In genomic region chr6:163405412-163406309, GRCh38 we compare ENCODE assay signal across 8 cellular contexts. TPM values are rescaled to one million over a fixed set of nuclear protein-coding genes. Genes with fewer than 3 reads are reported as not detected.
DNase-seq lines count a peak whose midpoint lies in the region; ATAC-seq and TF ChIP-seq lines count a peak whose summit lies in the region.

No MANE protein-coding gene starts in this region.

- H3K27ac ChIP-seq in BLaER1 (peak overlapping the region; percentile 76), ovary (peak overlapping the region; percentile 69 to 80)

- no peaks in the 10 kb centered on the region for H3K9me3 Mint-ChIP-seq in activated CD4-positive, alpha-beta memory T cell treated with anti-CD3 and anti-CD28 coated beads for 36 hours

- TF ChIP-seq EP300 in ovary (IDR thresholded peaks at IDR 0.05), result no peak

- H3K36me3 Mint-ChIP-seq in activated CD4-positive, alpha-beta memory T cell treated with anti-CD3 and anti-CD28 coated beads for 36 hours, result no peaks in the 10 kb centered on the region

- H3K27ac Mint-ChIP-seq in activated CD4-positive, alpha-beta memory T cell treated with anti-CD3 and anti-CD28 coated beads for 36 hours, result peak overlapping the region; percentile 62

- peak overlapping the region; percentile 81 for H3K9ac ChIP-seq in BLaER1

- peak; percentile 32 for DNase-seq in activated CD4-positive, alpha-beta memory T cell treated with anti-CD3 and anti-CD28 coated beads for 36 hours
- DNase-seq in fibroblast of pulmonary artery (ENCODE audit: low read depth), result no peak
- peak; percentile 34 to 58 (median 45) for DNase-seq in ovary
- DNase-seq in HuH-7.5 (ENCODE audit: low spot score), result no peak
- no peak for DNase-seq in OCI-M2 (lab: John Stamatoyannopoulos, UW; ENCODE audit: unreplicated experiment)

- H3K4me2 ChIP-seq in BLaER1, result peak overlapping the region; percentile 86

- H3K27me3 ChIP-seq in BLaER1 (no peaks in the 10 kb centered on the region), ovary (no peaks in the 10 kb centered on the region)

- no peaks in the 10 kb centered on the region for H3K27me3 Mint-ChIP-seq in activated CD4-positive, alpha-beta memory T cell treated with anti-CD3 and anti-CD28 coated beads for 36 hours

- H3K4me1 Mint-ChIP-seq in activated CD4-positive, alpha-beta memory T cell treated with anti-CD3 and anti-CD28 coated beads for 36 hours (ENCODE audit: low read depth), result peaks cover 10% of the 10 kb centered on the region

- H3K4me1 ChIP-seq in BLaER1, result peaks cover 33% of the 10 kb centered on the region
- H3K4me1 ChIP-seq in ovary (ENCODE audit: insufficient read depth), result peaks cover 6% of the 10 kb centered on the region

- CTCF ChIA-PET in activated CD4-positive, alpha-beta memory T cell treated with anti-CD3 and anti-CD28 coated beads for 36 hours (lab: Charles Lee), result interaction anchor here (0.9 to 1.1 kb wide), 2 partner anchors 10 to 11 kb away, joined by 3 read pairs; no protein-coding TSS in a partner anchor

- H3K9me3 ChIP-seq in BLaER1 (peaks cover 7% of the 10 kb centered on the region), ovary (no peaks in the 10 kb centered on the region)

- H3K36me3 ChIP-seq in BLaER1 (no peaks in the 10 kb centered on the region), ovary (no peaks in the 10 kb centered on the region)

- POLR2A ChIA-PET in activated CD4-positive, alpha-beta memory T cell treated with anti-CD3 and anti-CD28 coated beads for 36 hours (lab: Charles Lee), result no interaction called here

- 32 to 40% (median 38%) methylated on average over 18 of the region's 18 CpGs for WGBS in ovary, 3 donors

- intact Hi-C loops in activated CD4-positive, alpha-beta memory T cell treated with anti-CD3 and anti-CD28 coated beads for 36 hours (cut with micrococcal nuclease), result no loop called here
- intact Hi-C loops in ovary (cut with DNase I), result no loop called here

- no peak for TF ChIP-seq CTCF in fibroblast of pulmonary artery (IDR thresholded peaks at IDR 0.05; ENCODE audit: low read length, missing control alignments)
- TF ChIP-seq CTCF in ovary (IDR thresholded peaks at IDR 0.05), result no peak

- no peak for TF ChIP-seq POLR2A in ovary (IDR thresholded peaks at IDR 0.05)

- ATAC-seq in GM19324 (IDR thresholded peaks at IDR 0.05; ENCODE audit: low FRiP score, unreplicated experiment), result peak; percentile 88
- peak; percentile 84 for ATAC-seq in HG03354 (IDR thresholded peaks at IDR 0.05; ENCODE audit: poor library complexity, severe bottlenecking, unreplicated experiment)

- H4K20me1 ChIP-seq in BLaER1, result no peaks in the 10 kb centered on the region

- H3K4me3 ChIP-seq in BLaER1, result peak overlapping the region; percentile 58; the same call in 1 of the 2 replicates
- peak overlapping the region; percentile 21 for H3K4me3 ChIP-seq in fibroblast of pulmonary artery (replicated peaks; ENCODE audit: low read depth, low read length)
- H3K4me3 ChIP-seq in ovary, result peak overlapping the region; percentile 29

- peak overlapping the region; percentile 76 for H3K4me3 Mint-ChIP-seq in activated CD4-positive, alpha-beta memory T cell treated with anti-CD3 and anti-CD28 coated beads for 36 hours

RNA-seq across cellular contexts. Expression of gene QKI, which starts 8.9 kb away (rescaled TPM):
- 10 to 100 TPM; 43.9 to 44.2 TPM for total RNA-seq in activated CD4-positive, alpha-beta memory T cell treated with anti-CD3 and anti-CD28 coated beads for 36 hours
- total RNA-seq in ovary, result 100 to 1,000 TPM in 6 of 7 donors, 10 to 100 TPM in 1; 88.1 to 151 (median 123) TPM
- 10 to 100 TPM; 44.6 to 93.4 TPM for polyA plus RNA-seq in ovary

Comparison
In these comparisons a context has a peak if more than half of its experiments do, and no peak if none do; other contexts are left out.
1. DNase-seq: peak in activated CD4-positive, alpha-beta memory T cell treated with anti-CD3 and anti-CD28 coated beads for 36 hours (single experiment) and ovary (5 of 5); none in fibroblast of pulmonary artery (single experiment), HuH-7.5 (single experiment) and OCI-M2 (single experiment).
2. Peak in every context shown above with its lines, with median percentiles within 50 percentile points of each other: H3K4me3 ChIP-seq.